In the genomic region with DNA sequence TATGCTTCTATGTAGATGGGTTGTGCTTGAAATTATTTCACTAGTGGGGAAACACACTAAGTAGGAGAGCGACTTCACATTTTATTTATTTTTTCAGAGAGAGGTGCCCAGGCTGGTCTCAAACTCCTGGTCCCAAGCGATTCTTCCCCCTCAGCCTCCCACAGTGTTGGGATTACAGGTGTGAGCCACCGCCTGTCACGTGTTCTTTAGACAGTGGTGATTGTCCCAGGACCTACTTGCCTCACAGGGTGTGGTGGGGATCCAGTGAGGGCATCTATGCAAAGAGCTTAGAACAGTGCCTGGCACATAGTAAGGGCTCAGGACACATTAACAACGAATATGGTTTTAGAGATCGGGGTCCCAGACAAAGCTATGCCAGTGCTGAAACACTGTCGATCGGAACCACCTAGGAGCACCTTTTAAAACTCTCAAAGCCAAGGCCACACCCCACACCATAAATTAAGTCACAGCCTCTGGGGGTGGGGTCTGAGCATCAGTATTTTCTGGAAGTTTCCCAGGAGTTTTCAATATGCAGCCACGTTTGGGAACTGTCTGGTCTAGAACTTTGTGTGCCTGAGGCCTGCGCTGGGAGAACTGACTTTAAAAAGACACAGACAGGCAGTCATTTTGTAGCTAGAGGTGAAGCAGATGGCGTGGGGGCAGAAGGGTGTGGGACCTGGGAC, we compare ENCODE assay signal across 9 cellular contexts. TPM values are rescaled to one million over a fixed set of nuclear protein-coding genes. Genes with fewer than 3 reads are reported as not detected.
DNase-seq lines count a peak whose midpoint lies in the region; ATAC-seq, FAIRE-seq and TF ChIP-seq lines count a peak whose summit lies in the region.
"Had no signal": no experiment of that assay in that cellular context is flagged by ENCODE, and none has a peak within 500 bp of the region (broad histone marks: within the 10 kb centered on the region; RNA-seq: fewer than 3 reads in every experiment).

No MANE protein-coding gene starts in this region.

- H3K4me3 Mint-ChIP-seq in stimulated activated effector memory CD8-positive, alpha-beta T cell treated with anti-CD3 and anti-CD28 coated beads, Interleukin-12 subunit alpha, Interleukin-12 subunit beta, amount 100 ng/mL, for 72 hours = peak overlapping the region; percentile 10
- H3K4me3 Mint-ChIP-seq: dendritic cell treated with granulocyte-macrophage colony-stimulating factor and Interleukin-4, amounts not matched to agents 40 ng/mL and 50 ng/mL, for 4 days had no signal

- H3K27ac ChIP-seq in HUES6 (ENCODE audit: low read depth, low read length) (peak overlapping the region; percentile 46; the same call in 1 of the 2 replicates), VCaP (peak overlapping the region; percentile 82), keratinocyte (ENCODE audit: control insufficient read depth, insufficient read depth, low read length) (peak overlapping the region; percentile 96)

- no peaks in the 10 kb centered on the region for H3K27me3 ChIP-seq in HUES6 (ENCODE audit: control insufficient read depth, insufficient read depth, low read length)
- H3K27me3 ChIP-seq in keratinocyte (ENCODE audit: control insufficient read depth, extremely low read depth, insufficient read depth, low read length) = no peaks in the 10 kb centered on the region

- dilution Hi-C loops in keratinocyte (cut with MboI; ENCODE audit: extremely low pct_ligation_motif_present, low sequenced_read_pairs) = no loop called here

- ATAC-seq in stimulated activated effector memory CD8-positive, alpha-beta T cell treated with anti-CD3 and anti-CD28 coated beads, Interleukin-12 subunit alpha, Interleukin-12 subunit beta, amount 100 ng/mL, for 72 hours = no peak
- ATAC-seq in HG03432 (IDR thresholded peaks at IDR 0.05; ENCODE audit: unreplicated experiment) = no peak

- H3K4me1 ChIP-seq in HUES6 (ENCODE audit: control insufficient read depth, insufficient read depth, low read length) (peaks cover 25% of the 10 kb centered on the region), keratinocyte (ENCODE audit: control insufficient read depth, extremely low read depth, insufficient read depth, low read length) (peaks cover 20% of the 10 kb centered on the region)

- H3K27ac Mint-ChIP-seq in stimulated activated effector memory CD8-positive, alpha-beta T cell treated with anti-CD3 and anti-CD28 coated beads, Interleukin-12 subunit alpha, Interleukin-12 subunit beta, amount 100 ng/mL, for 72 hours = peak overlapping the region; percentile 85

- peak overlapping the region; percentile 74 for H3K4me2 ChIP-seq in keratinocyte (ENCODE audit: control insufficient read depth, extremely low read depth, insufficient read depth, low read depth, low read length)

- TF ChIP-seq CTCF in VCaP (conservative IDR thresholded peaks at IDR 0.05) (no peak), keratinocyte (optimal IDR thresholded peaks at IDR 0.05 in 1 of 3, IDR thresholded peaks at IDR 0.05 in 1 of 3, conservative IDR thresholded peaks at IDR 0.05 in 1 of 3; ENCODE audit: extremely low read depth in 1 of 3, insufficient read depth in 2 of 3, low read length in 3 of 3) (no peak)

- H3K36me3 Mint-ChIP-seq in stimulated activated effector memory CD8-positive, alpha-beta T cell treated with anti-CD3 and anti-CD28 coated beads, Interleukin-12 subunit alpha, Interleukin-12 subunit beta, amount 100 ng/mL, for 72 hours = no peaks in the 10 kb centered on the region

- H3K9me3 Mint-ChIP-seq in stimulated activated effector memory CD8-positive, alpha-beta T cell treated with anti-CD3 and anti-CD28 coated beads, Interleukin-12 subunit alpha, Interleukin-12 subunit beta, amount 100 ng/mL, for 72 hours = no peaks in the 10 kb centered on the region
- H3K9me3 Mint-ChIP-seq: dendritic cell treated with granulocyte-macrophage colony-stimulating factor and Interleukin-4, amounts not matched to agents 40 ng/mL and 50 ng/mL, for 4 days had no signal

- peak overlapping the region; percentile 47 for H3K9ac ChIP-seq in HUES6 (ENCODE audit: low read length)
- peak overlapping the region; percentile 85 for H3K9ac ChIP-seq in keratinocyte (ENCODE audit: control insufficient read depth, extremely low read depth, insufficient read depth, low read length)

- no peaks in the 10 kb centered on the region for H3K79me2 ChIP-seq in keratinocyte (ENCODE audit: control insufficient read depth, insufficient read depth, low read length)

- no peaks in the 10 kb centered on the region for H4K20me1 ChIP-seq in keratinocyte (ENCODE audit: control insufficient read depth, extremely low read depth, insufficient read depth, low read length)

- no peaks in the 10 kb centered on the region for H3K4me1 Mint-ChIP-seq in stimulated activated effector memory CD8-positive, alpha-beta T cell treated with anti-CD3 and anti-CD28 coated beads, Interleukin-12 subunit alpha, Interleukin-12 subunit beta, amount 100 ng/mL, for 72 hours

- DNase-seq in keratinocyte (ENCODE audit: low read depth, low spot score) = no peak
- no peak for DNase-seq in stimulated activated effector memory CD8-positive, alpha-beta T cell treated with anti-CD3 and anti-CD28 coated beads, Interleukin-12 subunit alpha, Interleukin-12 subunit beta, amount 100 ng/mL, for 72 hours (ENCODE audit: low spot score in 2 of 2)
- DNase-seq in AG20443 (ENCODE audit: low spot score) = no peak
- no peak for DNase-seq in HK-2 (ENCODE audit: unreplicated experiment)
- no peak for DNase-seq in NCI-H1694 (lab: John Stamatoyannopoulos, UW)

- no peaks in the 10 kb centered on the region for H3K9me3 ChIP-seq in HUES6 (ENCODE audit: control insufficient read depth, insufficient read depth, low read depth, low read length)
- H3K9me3 ChIP-seq in keratinocyte (ENCODE audit: control insufficient read depth, low read depth, low read length) = no peaks in the 10 kb centered on the region

- H2AFZ ChIP-seq in keratinocyte (ENCODE audit: control insufficient read depth, low read length) = peak overlapping the region; percentile 93

- FAIRE-seq in keratinocyte (lab: Jason Lieb, UNC) = no peak

- H3K4me3 ChIP-seq in HUES6 (ENCODE audit: low read depth, low read length) (no peak overlapping the region), keratinocyte (ENCODE audit: control insufficient read depth in 2 of 3, extremely low read depth in 1 of 3, insufficient read depth in 2 of 3, low read depth in 1 of 3, low read length in 3 of 3) (no peak overlapping the region)

- H3K9me1 ChIP-seq in keratinocyte (ENCODE audit: control insufficient read depth, extremely low read depth, insufficient read depth, low read length) = no peaks in the 10 kb centered on the region

- H3K36me3 ChIP-seq in HUES6 (ENCODE audit: control insufficient read depth, insufficient read depth, low read length) (no peaks in the 10 kb centered on the region), keratinocyte (ENCODE audit: control insufficient read depth in 2 of 2, extremely low read depth in 1 of 2, insufficient read depth in 2 of 2, low read length in 2 of 2) (no peaks in the 10 kb centered on the region)

RNA-seq across cellular contexts. Expression of a gene that starts 4.8 kb away (rescaled TPM):
- polyA plus RNA-seq in keratinocyte = 13.8 to 23.1 TPM (median 19.0 TPM) in 3 replicates
- 1.3 TPM for polyA plus RNA-seq in keratinocyte (2011; ENCODE audit: low read depth)
- 9.0 and 22.6 TPM in 2 replicates for polyA plus RNA-seq in keratinocyte (2011; cell fraction: cytosol; rRNA removed)
- 7.0 and 12.3 TPM in 2 replicates for polyA plus RNA-seq in keratinocyte (2011; cell fraction: nucleus; rRNA removed)
- 6.9 and 15.7 TPM in 2 replicates for polyA plus RNA-seq in keratinocyte (2012; ENCODE audit: low replicate concordance)
- 4.0 to 9.0 TPM (median 8.4 TPM) in 3 replicates for polyA minus RNA-seq in keratinocyte
- polyA minus RNA-seq in keratinocyte (2011; cell fraction: cytosol; rRNA and poly(A)+ RNA removed) = 8.2 TPM
- polyA minus RNA-seq in keratinocyte (2011; cell fraction: nucleus; rRNA and poly(A)+ RNA removed) = 3.8 and 8.4 TPM in 2 replicates

RNA-seq across cellular contexts. Expression of a gene that starts 58.7 kb away (rescaled TPM):
- polyA plus RNA-seq in keratinocyte = 1.4 to 2.0 TPM (median 1.4 TPM) in 3 replicates
- 9.9 TPM for polyA plus RNA-seq in keratinocyte (2011; ENCODE audit: low read depth)
- polyA plus RNA-seq in keratinocyte (2011; cell fraction: cytosol; rRNA removed) = 0.30 and 1.1 TPM in 2 replicates
- polyA plus RNA-seq in keratinocyte (2011; cell fraction: nucleus; rRNA removed) = 2.0 and 2.9 TPM in 2 replicates
- polyA plus RNA-seq in keratinocyte (2012; ENCODE audit: low replicate concordance) = 1.1 and 9.7 TPM in 2 replicates
- polyA minus RNA-seq in keratinocyte = 1.8 to 4.9 TPM (median 2.5 TPM) in 3 replicates
- polyA minus RNA-seq in keratinocyte (2011; cell fraction: cytosol; rRNA and poly(A)+ RNA removed) = 1.5 TPM
- 2.5 and 4.3 TPM in 2 replicates for polyA minus RNA-seq in keratinocyte (2011; cell fraction: nucleus; rRNA and poly(A)+ RNA removed)

Comparison
In these comparisons a context has a peak if more than half of its experiments do, and no peak if none do; other contexts are left out.
1. H3K27ac ChIP-seq: peak in every context shown above with its lines; median percentile 96 in keratinocyte; 82 in VCaP; 46 in HUES6.